Comparison of ENCODE assay signal across 1 cellular context in genomic region chr1:91736999-91737615, GRCh38.
TF ChIP-seq lines count a peak whose summit lies in the region.

No MANE protein-coding gene starts in this region.

TF ChIP-seq in H1, 55 proteins besides CTCF, POLR2A, EP300 and RAD21 (continued from another document):
- TF ChIP-seq CHD7 (IDR thresholded peaks at IDR 0.05; ENCODE audit: insufficient replicate concordance, low read length) (no peak), JUN (IDR thresholded peaks at IDR 0.05; ENCODE audit: low read depth, low read length) (no peak)
